1 cellular context compared by ENCODE assay signal in genomic region chr16:67154578-67155304, GRCh38.
TF ChIP-seq lines count a peak whose summit lies in the region.

No MANE protein-coding gene starts in this region.

TF ChIP-seq in WTC11, 78 proteins besides CTCF, POLR2A, EP300 and RAD21 (continued from another document):
- TF ChIP-seq AFF4 (CRISPR knock-in tag; IDR thresholded peaks at IDR 0.05; ENCODE audit: borderline replicate concordance) (no peak), SMAD3 (CRISPR knock-in tag; IDR thresholded peaks at IDR 0.05; ENCODE audit: borderline replicate concordance) (no peak), USF1 (CRISPR knock-in tag; IDR thresholded peaks at IDR 0.05) (peak; percentile 41; the same call in 1 of the 2 replicates), MYBL2 (CRISPR knock-in tag; IDR thresholded peaks at IDR 0.05) (0 out of 2 replicates have a peak, but pooled peaks have one; percentile 29), ZNF512 (CRISPR knock-in tag; IDR thresholded peaks at IDR 0.05; ENCODE audit: borderline replicate concordance) (no peak), AR (CRISPR knock-in tag; IDR thresholded peaks at IDR 0.05) (no peak), SP1 (CRISPR knock-in tag; conservative IDR thresholded peaks at IDR 0.05) (0 out of 2 replicates have a peak, but pooled peaks have one; percentile 26), NR2C2 (CRISPR knock-in tag; IDR thresholded peaks at IDR 0.05) (0 out of 2 replicates have a peak, but pooled peaks have one; percentile 47), HMGA2 (CRISPR knock-in tag; IDR thresholded peaks at IDR 0.05) (no peak), TEAD1 (CRISPR knock-in tag; IDR thresholded peaks at IDR 0.05) (0 out of 2 replicates have a peak, but pooled peaks have one; percentile 57), ZNF219 (CRISPR knock-in tag; IDR thresholded peaks at IDR 0.05; ENCODE audit: borderline replicate concordance) (peak; percentile 73; the same call in 1 of the 2 replicates), CDX4 (CRISPR knock-in tag; IDR thresholded peaks at IDR 0.05; ENCODE audit: borderline replicate concordance) (no peak), CREB1 (CRISPR knock-in tag; IDR thresholded peaks at IDR 0.05) (peak; percentile 64; the same call in 1 of the 2 replicates), RELA (CRISPR knock-in tag; IDR thresholded peaks at IDR 0.05; ENCODE audit: borderline replicate concordance) (peak; percentile 80; the same call in 1 of the 2 replicates), NR1H2 (CRISPR knock-in tag; IDR thresholded peaks at IDR 0.05) (no peak)
